In the genomic region with DNA sequence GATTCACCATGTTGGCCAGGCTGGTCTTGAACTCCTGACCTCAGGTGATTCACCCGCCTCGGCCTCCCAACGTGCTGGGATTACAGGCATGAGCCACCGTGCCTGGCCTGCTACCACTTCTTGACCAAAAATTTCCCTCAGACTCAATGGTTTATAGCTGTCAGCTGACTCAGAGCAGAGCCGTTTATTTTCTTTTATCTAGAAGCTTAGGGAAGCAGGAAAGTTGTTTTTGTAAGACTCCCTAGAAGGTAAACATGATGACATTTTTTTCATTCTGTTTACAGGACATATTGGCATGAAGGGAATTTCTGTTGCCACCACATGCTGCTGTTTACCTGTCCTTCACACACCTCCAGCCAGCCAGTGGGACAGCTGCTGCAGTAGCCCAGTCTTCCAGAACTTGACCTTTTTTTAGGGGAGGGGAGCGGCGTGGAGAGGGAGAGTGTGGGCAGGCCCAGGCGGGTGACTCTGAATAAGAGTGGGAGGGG, we compare ENCODE assay signal across 10 cellular contexts. TPM values are rescaled to one million over a fixed set of nuclear protein-coding genes. Genes with fewer than 3 reads are reported as not detected.
DNase-seq lines count a peak whose midpoint lies in the region; ATAC-seq and TF ChIP-seq lines count a peak whose summit lies in the region.
"Had no signal": no experiment of that assay in that cellular context is flagged by ENCODE, and none has a peak within 500 bp of the region (broad histone marks: within the 10 kb centered on the region; RNA-seq: fewer than 3 reads in every experiment).

No MANE protein-coding gene starts in this region.

- in situ Hi-C loops in ACHN (cut with HindIII; ENCODE audit: low pct_ligation_motif_present, low pct_unique_long_range_greater_than_20kb, low sequenced_read_pairs) = no loop called here

- TF ChIP-seq POLR2A in adrenal gland (IDR thresholded peaks at IDR 0.05) = peak in 1 of 2 donors; percentile 0

- H3K4me3 ChIP-seq in adrenal gland (no peak overlapping the region), lung (no peak overlapping the region)

- H3K27ac ChIP-seq in adrenal gland (peak overlapping the region; percentile 57 to 78 (median 65)), lung (ENCODE audit: low read depth in 1 of 2, low read length in 1 of 2) (peak overlapping the region in 1 of 2 donors; percentile 74)

- H3K27me3 ChIP-seq in adrenal gland (no peaks in the 10 kb centered on the region), lung (ENCODE audit: control insufficient read depth, insufficient read depth) (no peaks in the 10 kb centered on the region)

- WGBS in adrenal gland, 4 donors = 23 to 29% (median 27%) methylated on average over 8 of the region's 8 CpGs
- WGBS in lung, 2 donors = 46 to 52% methylated on average over 8 of the region's 8 CpGs

- no peak for TF ChIP-seq CTCF in adrenal gland (IDR thresholded peaks at IDR 0.05)
- TF ChIP-seq CTCF in lung (IDR thresholded peaks at IDR 0.05; ENCODE audit: control extremely low read depth, extremely low read depth) = no peak

- H3K4me1 ChIP-seq in adrenal gland (replicated peaks in 1 of 2) (peaks cover 8 to 14% of the 10 kb centered on the region in 2 donors), lung (ENCODE audit: control insufficient read depth in 2 of 2, insufficient read depth in 2 of 2, low read length in 2 of 2) (peaks cover 0 to 4% of the 10 kb centered on the region in 2 donors)

- no peaks in the 10 kb centered on the region for H3K36me3 ChIP-seq in adrenal gland (replicated peaks in 1 of 2)
- H3K36me3 ChIP-seq in lung (ENCODE audit: control insufficient read depth in 2 of 2, insufficient read depth in 2 of 2, low read length in 2 of 2) = no peaks in the 10 kb centered on the region

- intact Hi-C loops in adrenal gland (cut with DNase I) = no loop called here

- ATAC-seq in lung (ENCODE audit: insufficient read depth, low FRiP score) (peak; percentile 38), HG03565 (IDR thresholded peaks at IDR 0.05; ENCODE audit: unreplicated experiment) (no peak), HG03460 (IDR thresholded peaks at IDR 0.05; ENCODE audit: unreplicated experiment) (no peak)

- DNase-seq in ACHN (peak; percentile 46), ELR (ENCODE audit: low read depth) (peak; percentile 93), adrenal gland (peak; percentile 48 to 88 (median 80)), lung (ENCODE audit: low spot score) (peak; percentile 55), NCI-H82 (lab: John Stamatoyannopoulos, UW) (no peak), amygdala (lab: John Stamatoyannopoulos, UW) (no peak)
- DNase-seq: activated gamma-delta T cell, NCI-H2227 treated with DMSO at 0.1 percent for 48 hours had no signal

- H3K9me3 ChIP-seq in adrenal gland (replicated peaks in 1 of 3) (no peaks in the 10 kb centered on the region), lung (ENCODE audit: control insufficient read depth in 2 of 2, insufficient read depth in 1 of 2, low read length in 1 of 2) (no peaks in the 10 kb centered on the region)

RNA-seq across cellular contexts. Expression of gene PTPRJ, which starts 56.1 kb away (rescaled TPM):
- total RNA-seq in adrenal gland = 10 to 100 TPM in 6 of 8 donors, 1 to 10 TPM in 2; 3.9 to 16.9 (median 12.5) TPM
- polyA plus RNA-seq in adrenal gland = 1 to 10 TPM; 1.4 to 4.0 (median 2.3) TPM
- total RNA-seq in lung = 10 to 100 TPM; 32.7 to 51.4 TPM
- polyA plus RNA-seq in lung = 10 to 100 TPM in 1 of 2 donors, 1 to 10 TPM in 1; 3.9 to 31.4 TPM

Comparison
In these comparisons a context has a peak if more than half of its experiments do, and no peak if none do; other contexts are left out.
1. DNase-seq: peak in ACHN (single experiment), ELR (single experiment), adrenal gland (7 of 7) and lung (single experiment); none in NCI-H82 (single experiment) and amygdala (0 of 56).